ENCODE assay signal across 8 cellular contexts in the genomic region with DNA sequence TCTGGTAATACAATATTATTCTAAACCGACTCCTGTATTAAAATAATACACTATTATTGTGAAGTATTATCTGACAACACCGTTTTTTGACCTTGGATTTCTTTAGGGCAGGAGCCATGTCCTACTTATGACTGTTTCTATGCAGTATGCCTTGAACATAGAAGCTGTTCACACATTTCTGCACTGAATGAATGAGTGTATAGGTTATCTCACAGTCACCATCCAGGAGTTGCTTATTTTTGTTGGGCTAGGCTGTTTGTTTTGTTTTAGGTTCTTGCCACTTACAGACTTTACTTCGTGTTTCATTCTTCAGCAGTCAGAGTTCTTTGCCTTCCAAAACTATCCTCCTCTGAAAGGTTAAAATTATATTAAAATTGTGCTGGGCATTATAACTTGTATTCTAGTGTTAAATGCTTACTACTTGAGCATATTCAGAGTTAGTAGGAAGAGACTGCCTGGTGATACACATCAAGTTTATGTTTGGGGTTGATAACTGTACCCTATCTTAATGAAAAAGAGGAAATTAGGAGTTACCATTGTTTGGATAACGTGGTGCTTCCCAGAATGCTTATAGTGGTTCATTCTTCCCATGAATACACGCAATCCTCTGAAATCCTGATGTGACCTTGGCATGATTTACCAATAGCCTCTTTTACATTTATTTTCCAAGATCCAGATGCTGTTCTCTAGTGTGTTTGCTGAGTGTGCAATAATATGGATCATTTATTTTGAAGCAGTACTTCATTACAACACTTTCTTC. TPM values are rescaled to one million over a fixed set of nuclear protein-coding genes. Genes with fewer than 3 reads are reported as not detected.
A peak's percentile ranks its signal among the peaks of the same experiment; 100 is the strongest.
DNase-seq lines count a peak whose midpoint lies in the region; TF ChIP-seq lines count a peak whose summit lies in the region.

No MANE protein-coding gene starts in this region.

- POLR2A ChIA-PET in MCF 10A (lab: Yijun Ruan, JAX): interaction anchor here (0.7 to 3.6 kb wide), 23 partner anchors 9 to 510 kb away, joined by 3 to 35 read pairs (median 4); a partner anchor contains a TSS

- no peak overlapping the region for H3K4me3 ChIP-seq in testis

- CTCF ChIA-PET in MCF 10A (lab: Yijun Ruan, JAX): interaction anchor here (0.5 to 3.1 kb wide), 14 partner anchors 44 to 467 kb away, joined by 3 to 16 read pairs (median 4); no protein-coding TSS in a partner anchor

- H3K9me3 Mint-ChIP-seq in IgD-negative memory B cell: no peaks in the 10 kb centered on the region
- H3K9me3 Mint-ChIP-seq in MCF 10A (ENCODE audit: unreplicated experiment): no peaks in the 10 kb centered on the region
- H3K9me3 Mint-ChIP-seq in mesothelial cell of epicardium: no peaks in the 10 kb centered on the region

- H3K4me1 Mint-ChIP-seq in IgD-negative memory B cell: peaks cover 31 to 53% (median 31%) of the 10 kb centered on the region in 3 donors
- peaks cover 40% of the 10 kb centered on the region for H3K4me1 Mint-ChIP-seq in MCF 10A (ENCODE audit: insufficient read depth, unreplicated experiment)
- peaks cover 39% of the 10 kb centered on the region for H3K4me1 Mint-ChIP-seq in mesothelial cell of epicardium

- intact Hi-C loops in MCF 10A (cut with micrococcal nuclease): loop anchor here (5.0 kb wide), 2 partner anchors 77 to 107 kb away; no protein-coding TSS in a partner anchor
- intact Hi-C loops in testis (cut with DNase I; ENCODE audit: low total_unique reads): no loop called here
- intact Hi-C loops in posterior cingulate gyrus (cut with DNase I): loop anchor here (5.0 kb wide), 2 partner anchors 38 to 107 kb away; no protein-coding TSS in a partner anchor

- H3K27ac ChIP-seq in testis: no peak overlapping the region

- H3K36me3 Mint-ChIP-seq in IgD-negative memory B cell (peaks cover 4% of the 10 kb centered on the region), MCF 10A (ENCODE audit: insufficient read depth, unreplicated experiment) (peaks cover 12% of the 10 kb centered on the region), mesothelial cell of epicardium (peaks cover 5% of the 10 kb centered on the region)

- no peaks in the 10 kb centered on the region for H3K36me3 ChIP-seq in testis (ENCODE audit: low read depth, missing control alignments)

- no peak for TF ChIP-seq POLR2A in testis (IDR thresholded peaks at IDR 0.05)

- H3K27ac Mint-ChIP-seq in IgD-negative memory B cell (peak overlapping the region; percentile 92 to 98 (median 95)), MCF 10A (ENCODE audit: low read depth, unreplicated experiment) (peak overlapping the region; percentile 90), mesothelial cell of epicardium (peak overlapping the region; percentile 10)

- no peaks in the 10 kb centered on the region for H3K27me3 ChIP-seq in testis

- H3K4me3 Mint-ChIP-seq in IgD-negative memory B cell (peak overlapping the region; percentile 91 to 99 (median 94)), MCF 10A (ENCODE audit: unreplicated experiment) (peak overlapping the region; percentile 84), mesothelial cell of epicardium (peak overlapping the region; percentile 93)

- H3K4me1 ChIP-seq in testis: peaks cover 15% of the 10 kb centered on the region

- H3K27me3 Mint-ChIP-seq in IgD-negative memory B cell: no peaks in the 10 kb centered on the region
- no peaks in the 10 kb centered on the region for H3K27me3 Mint-ChIP-seq in MCF 10A (ENCODE audit: insufficient read depth, unreplicated experiment)
- no peaks in the 10 kb centered on the region for H3K27me3 Mint-ChIP-seq in mesothelial cell of epicardium (ENCODE audit: low read depth)

- DNase-seq in CD1c-positive myeloid dendritic cell (ENCODE audit: extremely low spot score): peak; percentile 33
- no peak for DNase-seq in MCF 10A (ENCODE audit: unreplicated experiment)
- DNase-seq in mesothelial cell of epicardium (ENCODE audit: low spot score in 2 of 2, unreplicated experiment in 2 of 2): no peak
- no peak for DNase-seq in testis
- DNase-seq in stimulated activated CD4-positive, alpha-beta T cell treated with anti-CD3 and anti-CD28 coated beads, Interleukin-12 subunit alpha, Interleukin-12 subunit beta, amount 100 ng/mL, for 4 hours: no peak
- DNase-seq in posterior cingulate gyrus: no peak
- DNase-seq in C1 segment of cervical spinal cord (lab: John Stamatoyannopoulos, UW): no peak

- TF ChIP-seq CTCF in MCF 10A (IDR thresholded peaks at IDR 0.05; ENCODE audit: unreplicated experiment) (no peak), mesothelial cell of epicardium (IDR thresholded peaks at IDR 0.05; ENCODE audit: unreplicated experiment) (no peak), testis (IDR thresholded peaks at IDR 0.05) (no peak)

- H3K9me3 ChIP-seq in testis: no peaks in the 10 kb centered on the region

- 10 to 13% methylated on average over 5 of the region's 5 CpGs for WGBS in testis, 2 donors

- BruUV-seq in MCF 10A (replicated peaks; lab: Mats Ljungman, UMichigan): no TSS peak

RNA-seq across cellular contexts. Expression of a gene that starts 1.7 kb away (rescaled TPM):
- polyA plus RNA-seq in IgD-negative memory B cell (36.0 TPM), testis (ENCODE audit: insufficient read depth, low read depth, low replicate concordance) (27.9 TPM)
- total RNA-seq in MCF 10A (2022) (34.1 and 42.7 TPM in 2 replicates), mesothelial cell of epicardium (28.4 to 29.9 TPM (median 28.6 TPM) in 3 replicates), testis (10 to 100 TPM; 13.6 to 15.9 TPM)

RNA-seq across cellular contexts. Expression of a gene that starts 58.9 kb away (rescaled TPM):
- polyA plus RNA-seq in IgD-negative memory B cell: 11.5 TPM
- total RNA-seq in MCF 10A (2022): 34.7 and 37.6 TPM in 2 replicates
- 27.4 to 30.9 TPM (median 27.8 TPM) in 3 replicates for total RNA-seq in mesothelial cell of epicardium
- 10 to 100 TPM; 28.5 to 32.0 TPM for total RNA-seq in testis
- 39.0 TPM for polyA plus RNA-seq in testis (ENCODE audit: insufficient read depth, low read depth, low replicate concordance)

Comparison
In these comparisons a context has a peak if more than half of its experiments do, and no peak if none do; other contexts are left out.
1. H3K27ac Mint-ChIP-seq: peak in every context shown above with its lines; median percentile 95 in IgD-negative memory B cell; 90 in MCF 10A; 10 in mesothelial cell of epicardium.